Comparison of ENCODE assay signal across 4 cellular contexts in genomic region chr11:62616957-62617356, GRCh38. TPM values are rescaled to one million over a fixed set of nuclear protein-coding genes. Genes with fewer than 3 reads are reported as not detected.
DNase-seq lines count a peak whose midpoint lies in the region; ATAC-seq, FAIRE-seq and TF ChIP-seq lines count a peak whose summit lies in the region.
"Not testable (repeated sequence)": the region's sequence is repeated elsewhere in the genome, so short reads cannot be mapped to it uniquely, and the experiment has no call there.

No MANE protein-coding gene starts in this region.

- H3K27me3 Mint-ChIP-seq in effector memory CD8-positive, alpha-beta T cell: not testable (repeated sequence)

- DNase-seq in HCT116 (ENCODE audit: low read depth, low spot score); K562 (ENCODE audit: extremely low read depth in 1 of 4, low spot score in 3 of 4); effector memory CD8-positive, alpha-beta T cell; stimulated activated effector memory CD8-positive, alpha-beta T cell treated with anti-CD3 and anti-CD28 coated beads, Interleukin-12 subunit alpha, Interleukin-12 subunit beta, amount 100 ng/mL, for 72 hours (ENCODE audit: low spot score in 2 of 2): not testable (repeated sequence)

- not testable (repeated sequence) for H3K36me3 ChIP-seq in HCT116 (ENCODE audit: control insufficient read depth in 1 of 2, insufficient read depth in 2 of 2, low read length in 2 of 2)
- H3K36me3 ChIP-seq in K562 (ENCODE audit: control insufficient read depth, insufficient read depth, low read length): peaks cover 34% of the 10 kb centered on the region

- not testable (repeated sequence) for H3K9me1 ChIP-seq in K562 (ENCODE audit: control insufficient read depth, insufficient read depth, low read length)

- H3K27ac ChIP-seq in HCT116 (ENCODE audit: low read depth, low read length): peak overlapping the region; percentile 17; the same call in 1 of the 2 replicates
- H3K27ac ChIP-seq in K562 (ENCODE audit: extremely low read depth, low read depth, low read length): not testable (repeated sequence)

- not testable (repeated sequence) for BruUV-seq in HCT116 (replicated peaks; lab: Mats Ljungman, UMichigan); K562 (replicated peaks; lab: Mats Ljungman, UMichigan)

- peak overlapping the region; percentile 41 to 44 for H3K27ac Mint-ChIP-seq in effector memory CD8-positive, alpha-beta T cell
- H3K27ac Mint-ChIP-seq in stimulated activated effector memory CD8-positive, alpha-beta T cell treated with anti-CD3 and anti-CD28 coated beads, Interleukin-12 subunit alpha, Interleukin-12 subunit beta, amount 100 ng/mL, for 72 hours: peak overlapping the region; percentile 86

- not testable (repeated sequence) for TF ChIP-seq POLR2A in HCT116 (IDR thresholded peaks at IDR 0.05; ENCODE audit: borderline replicate concordance, extremely low read depth, insufficient read depth, insufficient read length); K562 (conservative IDR thresholded peaks at IDR 0.05)

- H3K27me3 ChIP-seq in HCT116 (ENCODE audit: insufficient read depth, low read length); K562 (ENCODE audit: control insufficient read depth in 2 of 2, insufficient read depth in 2 of 2, low read length in 2 of 2): not testable (repeated sequence)

- WGBS in K562 (ENCODE audit: insufficient coverage, low coverage, missing lambda C conversion rate): 100% methylated on average over 4 of the region's 14 CpGs

- not testable (repeated sequence) for TF ChIP-seq EP300 in K562 (IDR thresholded peaks at IDR 0.05; ENCODE audit: low read length)

- RAD21 ChIA-PET in HCT116 (lab: Charles Lee; ENCODE audit: low non-redundant PET in 1 of 2, low total read pairs in 2 of 2, uncharacterized antibody in 2 of 2, unreplicated experiment in 2 of 2): not testable (repeated sequence)

- H3K4me1 ChIP-seq in HCT116 (ENCODE audit: control insufficient read depth in 1 of 2, insufficient read depth in 2 of 2, low read length in 2 of 2): peaks cover 27 to 42% of the 10 kb centered on the region in 2 experiments
- H3K4me1 ChIP-seq in K562 (replicated peaks in 1 of 2; ENCODE audit: control insufficient read depth in 2 of 2, insufficient read depth in 2 of 2, low read length in 2 of 2): peaks cover 24 to 49% of the 10 kb centered on the region in 2 experiments; a peak in 4 of 5 replicates

- FAIRE-seq in K562 (lab: Jason Lieb, UNC): not testable (repeated sequence)

- not testable (repeated sequence) for H3K9me3 Mint-ChIP-seq in effector memory CD8-positive, alpha-beta T cell; stimulated activated effector memory CD8-positive, alpha-beta T cell treated with anti-CD3 and anti-CD28 coated beads, Interleukin-12 subunit alpha, Interleukin-12 subunit beta, amount 100 ng/mL, for 72 hours

- POLR2A ChIA-PET in HCT116 (lab: Charles Lee); K562 (lab: Yijun Ruan, JAX): not testable (repeated sequence)

- intact Hi-C loops in HCT116 (cut with micrococcal nuclease); K562 (cut with micrococcal nuclease): not testable (repeated sequence)

- not testable (repeated sequence) for H3K4me3 ChIP-seq in HCT116 (replicated peaks in 1 of 2; ENCODE audit: low read depth in 1 of 2, low read length in 2 of 2); K562

- H3K9me2 ChIP-seq in HCT116 (ENCODE audit: insufficient read depth): not testable (repeated sequence)

- H3K4me2 ChIP-seq in HCT116 (ENCODE audit: low read length); K562 (ENCODE audit: insufficient read depth, low read length): not testable (repeated sequence)

- CTCF ChIA-PET in HCT116 (lab: Charles Lee); K562 (lab: Yijun Ruan, JAX; ENCODE audit: low intra/inter-chr PET ratio): not testable (repeated sequence)

- in situ Hi-C loops in K562 (cut with MboI): not testable (repeated sequence)

- H3K9me3 ChIP-seq in HCT116 (ENCODE audit: control insufficient read depth in 1 of 2, insufficient read depth in 1 of 2, low read depth in 1 of 2, low read length in 2 of 2); K562 (replicated peaks; ENCODE audit: control insufficient read depth, insufficient read depth, low read depth, low read length): not testable (repeated sequence)

- H3K9ac ChIP-seq in HCT116 (ENCODE audit: low read length): not testable (repeated sequence)
- 0 out of 4 replicates have a peak overlapping the region, but pooled peaks of 1 of the 2 experiments have one; percentile 19 for H3K9ac ChIP-seq in K562 (ENCODE audit: insufficient read depth in 1 of 2, low read depth in 2 of 2, low read length in 2 of 2)

- H3K4me3 Mint-ChIP-seq in effector memory CD8-positive, alpha-beta T cell; stimulated activated effector memory CD8-positive, alpha-beta T cell treated with anti-CD3 and anti-CD28 coated beads, Interleukin-12 subunit alpha, Interleukin-12 subunit beta, amount 100 ng/mL, for 72 hours: not testable (repeated sequence)

- not testable (repeated sequence) for TF ChIP-seq RAD21 in HCT116 (IDR thresholded peaks at IDR 0.05; ENCODE audit: low read depth); K562 (CRISPR knock-in tag; conservative IDR thresholded peaks at IDR 0.05 in 1 of 2, IDR thresholded peaks at IDR 0.05 in 1 of 2)

- TF ChIP-seq CTCF in HCT116 (IDR thresholded peaks at IDR 0.05 in 2 of 3, conservative IDR thresholded peaks at IDR 0.05 in 1 of 3; ENCODE audit: borderline replicate concordance in 1 of 3, insufficient read depth in 1 of 3, low read depth in 2 of 3, low read length in 2 of 3); K562 (IDR thresholded peaks at IDR 0.05 in 2 of 3, conservative IDR thresholded peaks at IDR 0.05 in 1 of 3; ENCODE audit: insufficient read depth in 2 of 3, low read depth in 1 of 3, low read length in 3 of 3): not testable (repeated sequence)

- H2AFZ ChIP-seq in HCT116 (ENCODE audit: low read depth, low read length, poor library complexity, severe bottlenecking); K562 (ENCODE audit: low read depth, low read length): not testable (repeated sequence)

- ATAC-seq in HCT116; K562; effector memory CD8-positive, alpha-beta T cell (replicated peaks); stimulated activated effector memory CD8-positive, alpha-beta T cell treated with anti-CD3 and anti-CD28 coated beads, Interleukin-12 subunit alpha, Interleukin-12 subunit beta, amount 100 ng/mL, for 72 hours: not testable (repeated sequence)

- H3K4me1 Mint-ChIP-seq in effector memory CD8-positive, alpha-beta T cell (ENCODE audit: low read depth in 2 of 2): peaks cover 23 to 37% of the 10 kb centered on the region in 2 donors
- peaks cover 35% of the 10 kb centered on the region for H3K4me1 Mint-ChIP-seq in stimulated activated effector memory CD8-positive, alpha-beta T cell treated with anti-CD3 and anti-CD28 coated beads, Interleukin-12 subunit alpha, Interleukin-12 subunit beta, amount 100 ng/mL, for 72 hours

- peaks cover 16% of the 10 kb centered on the region for H3K79me2 ChIP-seq in HCT116 (ENCODE audit: insufficient read depth, low read length)
- H3K79me2 ChIP-seq in K562 (ENCODE audit: control insufficient read depth, insufficient read depth, low read length): peaks cover 22% of the 10 kb centered on the region

- not testable (repeated sequence) for H4K20me1 ChIP-seq in HCT116 (ENCODE audit: insufficient read depth); K562 (replicated peaks; ENCODE audit: control insufficient read depth, insufficient read depth, low read length)

- peaks cover 32% of the 10 kb centered on the region for H3K36me3 Mint-ChIP-seq in effector memory CD8-positive, alpha-beta T cell (ENCODE audit: insufficient read depth)
- peaks cover 80% of the 10 kb centered on the region for H3K36me3 Mint-ChIP-seq in stimulated activated effector memory CD8-positive, alpha-beta T cell treated with anti-CD3 and anti-CD28 coated beads, Interleukin-12 subunit alpha, Interleukin-12 subunit beta, amount 100 ng/mL, for 72 hours

RNA-seq across cellular contexts. Expression of gene ROM1, which starts 3.9 kb away (rescaled TPM):
- 2.7 TPM for total RNA-seq in HCT116 (2021; ENCODE audit: unreplicated experiment)
- polyA plus RNA-seq in HCT116 (2012): 1.7 and 2.0 TPM in 2 replicates
- 0.60 and 1.4 TPM in 2 replicates for total RNA-seq in K562 (2011; cell fraction: chromatin; rRNA removed; ENCODE audit: low replicate concordance)
- 1.8 TPM in 2 replicates for total RNA-seq in K562 (2011; cell fraction: nucleolus; rRNA removed)
- 0.69 and 2.3 TPM in 2 replicates for total RNA-seq in K562 (2011; cell fraction: nucleoplasm; rRNA removed)
- 3.9 and 4.3 TPM in 2 replicates for total RNA-seq in K562 (2014; rRNA removed)
- 2.2 and 2.9 TPM in 2 replicates for total RNA-seq in K562 (2014; rRNA removed; fragmentation: Illumina TruSeq; extraction: Trizol)
- total RNA-seq in K562 (2015; rRNA removed; fragmentation: Illumina TruSeq; extraction: Trizol): 3.3 TPM in 2 replicates
- total RNA-seq in K562 (2021): 2.6 and 3.3 TPM in 2 replicates
- 1.7 TPM in 2 replicates for polyA plus RNA-seq in K562 (2011; rRNA removed)
- polyA plus RNA-seq in K562 (2011; cell fraction: cytosol; rRNA removed): 1.9 and 2.5 TPM in 2 replicates
- polyA plus RNA-seq in K562 (2011; cell fraction: nucleus; rRNA removed): 1.8 and 1.9 TPM in 2 replicates
- polyA plus RNA-seq in K562 (2012): 4.3 and 4.4 TPM in 2 replicates
- polyA plus RNA-seq in K562 (2014; fragmentation: Illumina TruSeq; extraction: Trizol): 4.0 and 4.9 TPM in 2 replicates
- polyA plus RNA-seq in K562 (2014; fragmentation: Nextera tagmentation; extraction: Ambion mirVana): 1 to 10 TPM in 1 of 2 experiments, under 1 TPM in 1; 0.75 to 1.4 TPM
- polyA plus RNA-seq in K562 (2014; rRNA removed): 3.8 and 3.9 TPM in 2 replicates
- 0.39 and 0.63 TPM in 2 replicates for polyA minus RNA-seq in K562 (2011; rRNA and poly(A)+ RNA removed)
- polyA minus RNA-seq in K562 (2011; cell fraction: cytosol; rRNA and poly(A)+ RNA removed): 0.48 and 1.7 TPM in 2 replicates
- 0.40 and 0.56 TPM in 2 replicates for polyA minus RNA-seq in K562 (2011; cell fraction: nucleus; rRNA and poly(A)+ RNA removed)

RNA-seq across cellular contexts. Expression of gene EML3, which starts 4.4 kb away (rescaled TPM):
- 124 TPM for total RNA-seq in HCT116 (2021; ENCODE audit: unreplicated experiment)
- 65.7 and 71.8 TPM in 2 replicates for polyA plus RNA-seq in HCT116 (2012)
- 108 and 289 TPM in 2 replicates for total RNA-seq in K562 (2011; cell fraction: chromatin; rRNA removed; ENCODE audit: low replicate concordance)
- total RNA-seq in K562 (2011; cell fraction: nucleolus; rRNA removed): 172 and 175 TPM in 2 replicates
- 130 TPM in 2 replicates for total RNA-seq in K562 (2011; cell fraction: nucleoplasm; rRNA removed)
- 26.4 and 31.7 TPM in 2 replicates for total RNA-seq in K562 (2014; rRNA removed)
- 12.6 and 16.7 TPM in 2 replicates for total RNA-seq in K562 (2014; rRNA removed; fragmentation: Illumina TruSeq; extraction: Trizol)
- total RNA-seq in K562 (2015; rRNA removed; fragmentation: Illumina TruSeq; extraction: Trizol): 20.7 and 22.1 TPM in 2 replicates
- total RNA-seq in K562 (2021): 77.3 and 90.5 TPM in 2 replicates
- 36.8 and 50.2 TPM in 2 replicates for polyA plus RNA-seq in K562 (2011; rRNA removed)
- 30.9 and 49.9 TPM in 2 replicates for polyA plus RNA-seq in K562 (2011; cell fraction: cytosol; rRNA removed)
- polyA plus RNA-seq in K562 (2011; cell fraction: nucleus; rRNA removed): 239 and 311 TPM in 2 replicates
- 41.6 and 58.4 TPM in 2 replicates for polyA plus RNA-seq in K562 (2012)
- 27.9 and 31.2 TPM in 2 replicates for polyA plus RNA-seq in K562 (2014; fragmentation: Illumina TruSeq; extraction: Trizol)
- under 1 TPM; 0.32 to 0.59 TPM for polyA plus RNA-seq in K562 (2014; fragmentation: Nextera tagmentation; extraction: Ambion mirVana)
- 49.5 and 64.2 TPM in 2 replicates for polyA plus RNA-seq in K562 (2014; rRNA removed)
- polyA minus RNA-seq in K562 (2011; rRNA and poly(A)+ RNA removed): 22.5 TPM in 2 replicates
- polyA minus RNA-seq in K562 (2011; cell fraction: cytosol; rRNA and poly(A)+ RNA removed): 22.3 and 28.2 TPM in 2 replicates
- 38.9 and 46.8 TPM in 2 replicates for polyA minus RNA-seq in K562 (2011; cell fraction: nucleus; rRNA and poly(A)+ RNA removed)

RNA-seq across cellular contexts. Expression of gene B3GAT3, which starts 4.8 kb away (rescaled TPM):
- total RNA-seq in HCT116 (2021; ENCODE audit: unreplicated experiment) (51.2 TPM), K562 (2014; rRNA removed) (48.2 and 70.7 TPM in 2 replicates), K562 (2014; rRNA removed; fragmentation: Illumina TruSeq; extraction: Trizol) (5.6 and 8.0 TPM in 2 replicates), K562 (2015; rRNA removed; fragmentation: Illumina TruSeq; extraction: Trizol) (29.9 and 31.0 TPM in 2 replicates), K562 (2021) (58.5 and 58.7 TPM in 2 replicates)
- 43.8 and 48.3 TPM in 2 replicates for polyA plus RNA-seq in HCT116 (2012)
- total RNA-seq in K562 (2011; cell fraction: chromatin; rRNA removed; ENCODE audit: low replicate concordance): 17.7 and 87.0 TPM in 2 replicates
- 109 and 112 TPM in 2 replicates for total RNA-seq in K562 (2011; cell fraction: nucleolus; rRNA removed)
- total RNA-seq in K562 (2011; cell fraction: nucleoplasm; rRNA removed): 65.7 and 66.1 TPM in 2 replicates
- polyA plus RNA-seq in K562 (2011; rRNA removed) (21.4 and 35.5 TPM in 2 replicates), K562 (2014; fragmentation: Illumina TruSeq; extraction: Trizol) (16.3 and 43.0 TPM in 2 replicates), K562 (2014; fragmentation: Nextera tagmentation; extraction: Ambion mirVana) (1 to 10 TPM in 1 of 2 experiments, under 1 TPM in 1; 0.30 to 3.3 TPM), K562 (2014; rRNA removed) (64.0 and 83.7 TPM in 2 replicates)
- 41.7 and 99.9 TPM in 2 replicates for polyA plus RNA-seq in K562 (2011; cell fraction: cytosol; rRNA removed)
- 46.7 and 85.0 TPM in 2 replicates for polyA plus RNA-seq in K562 (2011; cell fraction: nucleus; rRNA removed)
- polyA plus RNA-seq in K562 (2012): 36.3 and 72.1 TPM in 2 replicates
- polyA minus RNA-seq in K562 (2011; rRNA and poly(A)+ RNA removed): 3.6 and 7.7 TPM in 2 replicates
- 26.1 and 28.4 TPM in 2 replicates for polyA minus RNA-seq in K562 (2011; cell fraction: cytosol; rRNA and poly(A)+ RNA removed)
- 8.5 and 10.4 TPM in 2 replicates for polyA minus RNA-seq in K562 (2011; cell fraction: nucleus; rRNA and poly(A)+ RNA removed)

RNA-seq across cellular contexts. Expression of gene MTA2, which starts 15.3 kb away (rescaled TPM):
- total RNA-seq in HCT116 (2021; ENCODE audit: unreplicated experiment): 98.9 TPM
- polyA plus RNA-seq in HCT116 (2012): 61.2 and 68.3 TPM in 2 replicates
- 245 and 284 TPM in 2 replicates for total RNA-seq in K562 (2011; cell fraction: chromatin; rRNA removed; ENCODE audit: low replicate concordance)
- 124 TPM in 2 replicates for total RNA-seq in K562 (2011; cell fraction: nucleolus; rRNA removed)
- 132 and 142 TPM in 2 replicates for total RNA-seq in K562 (2011; cell fraction: nucleoplasm; rRNA removed)
- total RNA-seq in K562 (2014; rRNA removed): 185 and 203 TPM in 2 replicates
- 161 and 172 TPM in 2 replicates for total RNA-seq in K562 (2014; rRNA removed; fragmentation: Illumina TruSeq; extraction: Trizol)
- total RNA-seq in K562 (2015; rRNA removed; fragmentation: Illumina TruSeq; extraction: Trizol): 195 and 217 TPM in 2 replicates
- total RNA-seq in K562 (2021): 176 and 203 TPM in 2 replicates
- polyA plus RNA-seq in K562 (2011; rRNA removed): 36.0 and 48.6 TPM in 2 replicates
- polyA plus RNA-seq in K562 (2011; cell fraction: cytosol; rRNA removed): 40.7 and 41.9 TPM in 2 replicates
- polyA plus RNA-seq in K562 (2011; cell fraction: nucleus; rRNA removed): 130 and 158 TPM in 2 replicates
- polyA plus RNA-seq in K562 (2012): 115 and 136 TPM in 2 replicates
- 190 and 220 TPM in 2 replicates for polyA plus RNA-seq in K562 (2014; fragmentation: Illumina TruSeq; extraction: Trizol)
- 1 to 10 TPM; 6.2 to 9.9 TPM for polyA plus RNA-seq in K562 (2014; fragmentation: Nextera tagmentation; extraction: Ambion mirVana)
- polyA plus RNA-seq in K562 (2014; rRNA removed): 121 and 125 TPM in 2 replicates
- polyA minus RNA-seq in K562 (2011; rRNA and poly(A)+ RNA removed): 61.0 and 97.7 TPM in 2 replicates
- polyA minus RNA-seq in K562 (2011; cell fraction: cytosol; rRNA and poly(A)+ RNA removed): 55.1 and 63.3 TPM in 2 replicates
- 55.5 and 81.5 TPM in 2 replicates for polyA minus RNA-seq in K562 (2011; cell fraction: nucleus; rRNA and poly(A)+ RNA removed)

RNA-seq across cellular contexts. Expression of gene TUT1, which starts 25.6 kb away (rescaled TPM):
- total RNA-seq in HCT116 (2021; ENCODE audit: unreplicated experiment) (49.0 TPM), K562 (2014; rRNA removed) (18.5 and 20.9 TPM in 2 replicates), K562 (2014; rRNA removed; fragmentation: Illumina TruSeq; extraction: Trizol) (7.2 and 9.6 TPM in 2 replicates), K562 (2015; rRNA removed; fragmentation: Illumina TruSeq; extraction: Trizol) (11.5 and 12.4 TPM in 2 replicates), K562 (2021) (38.9 and 44.3 TPM in 2 replicates)
- 23.7 and 25.5 TPM in 2 replicates for polyA plus RNA-seq in HCT116 (2012)
- total RNA-seq in K562 (2011; cell fraction: chromatin; rRNA removed; ENCODE audit: low replicate concordance): 47.7 and 72.1 TPM in 2 replicates
- 38.0 and 41.8 TPM in 2 replicates for total RNA-seq in K562 (2011; cell fraction: nucleolus; rRNA removed)
- total RNA-seq in K562 (2011; cell fraction: nucleoplasm; rRNA removed): 30.8 and 37.0 TPM in 2 replicates
- polyA plus RNA-seq in K562 (2011; rRNA removed) (15.7 and 31.2 TPM in 2 replicates), K562 (2014; fragmentation: Illumina TruSeq; extraction: Trizol) (22.8 and 26.7 TPM in 2 replicates), K562 (2014; fragmentation: Nextera tagmentation; extraction: Ambion mirVana) (1 to 10 TPM in 1 of 2 experiments, under 1 TPM in 1; 0.66 to 1.5 TPM), K562 (2014; rRNA removed) (24.3 and 28.2 TPM in 2 replicates)
- 12.9 and 21.9 TPM in 2 replicates for polyA plus RNA-seq in K562 (2011; cell fraction: cytosol; rRNA removed)
- polyA plus RNA-seq in K562 (2011; cell fraction: nucleus; rRNA removed): 57.1 and 64.8 TPM in 2 replicates
- polyA plus RNA-seq in K562 (2012): 25.7 and 28.0 TPM in 2 replicates
- 12.0 and 15.6 TPM in 2 replicates for polyA minus RNA-seq in K562 (2011; rRNA and poly(A)+ RNA removed)
- polyA minus RNA-seq in K562 (2011; cell fraction: cytosol; rRNA and poly(A)+ RNA removed): 8.6 and 12.8 TPM in 2 replicates
- 10.0 and 15.2 TPM in 2 replicates for polyA minus RNA-seq in K562 (2011; cell fraction: nucleus; rRNA and poly(A)+ RNA removed)
